Comparison of ENCODE assay signal across 22 cellular contexts in the genomic region with DNA sequence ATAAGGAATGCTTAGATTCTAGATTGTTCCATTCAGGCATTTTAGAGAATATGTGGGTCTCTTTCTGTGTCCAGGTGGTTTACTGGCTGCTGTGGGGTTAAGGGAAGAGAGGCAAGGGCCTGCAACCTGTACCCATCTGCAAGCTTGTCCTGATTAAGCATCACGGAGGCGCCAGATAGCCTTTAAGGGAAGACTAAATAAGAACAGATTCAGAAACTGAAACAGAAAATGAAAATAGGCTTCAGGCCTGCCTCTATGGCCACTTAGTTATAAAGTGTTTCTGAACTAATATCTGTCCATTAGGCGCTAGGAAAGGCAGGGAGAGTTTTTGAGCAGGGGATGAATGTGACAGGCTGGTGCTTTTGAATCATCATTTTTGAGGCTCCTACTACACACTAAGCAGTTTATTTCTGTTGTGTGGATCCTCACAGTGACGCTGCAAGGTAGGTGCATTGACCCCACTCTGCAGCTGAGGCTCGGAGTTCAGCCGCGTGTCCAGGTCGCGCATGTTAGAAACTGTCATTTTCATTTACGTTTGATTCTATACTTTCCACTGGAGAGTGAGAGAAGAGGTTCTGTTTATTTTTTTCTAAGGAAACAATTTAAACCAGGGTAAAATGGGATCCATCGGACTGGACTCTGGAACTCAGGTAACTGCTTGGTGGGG. TPM values are rescaled to one million over a fixed set of nuclear protein-coding genes. Genes with fewer than 3 reads are reported as not detected.
"Had no signal": no experiment of that assay in that cellular context is flagged by ENCODE, and none has a peak within 500 bp of the region (broad histone marks: within the 10 kb centered on the region; RNA-seq: fewer than 3 reads in every experiment).

No MANE protein-coding gene starts in this region.

- H3K9ac ChIP-seq: parathyroid adenoma had no signal

- H3K4me3 Mint-ChIP-seq: activated naive CD8-positive, alpha-beta T cell; activated T-cell treated with anti-CD3 and anti-CD28 coated beads, Interleukin-2, amount 50 U/mL, for 72 hours; naive thymus-derived CD4-positive, alpha-beta T cell; stimulated activated naive B cell treated with anti-CD40 and anti-IgM and Interleukin-4, amounts not matched to agents 10 μg/mL and 1 μg/mL and 100 μg/mL, for 72 hours had no signal

- H3K4me3 ChIP-seq: gastrocnemius medialis, heart left ventricle, thoracic aorta, upper lobe of right lung had no signal

- H3K36me3 Mint-ChIP-seq: activated naive CD8-positive, alpha-beta T cell; stimulated activated naive B cell treated with anti-CD40 and anti-IgM and Interleukin-4, amounts not matched to agents 10 μg/mL and 1 μg/mL and 100 μg/mL, for 72 hours had no signal

- H3K9me3 ChIP-seq: gastrocnemius medialis, heart left ventricle, thoracic aorta, upper lobe of right lung had no signal

- H3K4me1 ChIP-seq: gastrocnemius medialis, upper lobe of right lung had no signal

- H3K27ac Mint-ChIP-seq: activated naive CD8-positive, alpha-beta T cell; activated T-cell treated with anti-CD3 and anti-CD28 coated beads, Interleukin-2, amount 50 U/mL, for 72 hours; stimulated activated naive B cell treated with anti-CD40 and anti-IgM and Interleukin-4, amounts not matched to agents 10 μg/mL and 1 μg/mL and 100 μg/mL, for 72 hours had no signal

- H3K36me3 ChIP-seq: gastrocnemius medialis, thoracic aorta, upper lobe of right lung had no signal

- H3K79me2 ChIP-seq: parathyroid adenoma had no signal

- H3K27me3 ChIP-seq: heart left ventricle, upper lobe of right lung had no signal

- H3K4me1 Mint-ChIP-seq: stimulated activated naive B cell treated with anti-CD40 and anti-IgM and Interleukin-4, amounts not matched to agents 10 μg/mL and 1 μg/mL and 100 μg/mL, for 72 hours had no signal

- DNase-seq: activated CD4-positive, alpha-beta T cell treated with anti-CD3 and anti-CD28 coated beads, Interleukin-2, amount 50 U/mL, for 1 hour; activated effector memory CD4-positive, alpha-beta T cell treated with anti-CD3 and anti-CD28 coated beads, Interleukin-2, amount 50 U/mL, for 16 hours; activated T-cell treated with anti-CD3 and anti-CD28 coated beads, Interleukin-2, amount 50 U/mL, for 72 hours; cerebellar nuclear complex; cortex of kidney; gastrocnemius medialis; mesendoderm; naive thymus-derived CD4-positive, alpha-beta T cell; stimulated activated CD4-positive, alpha-beta T cell treated with anti-CD3 and anti-CD28 coated beads, Interleukin-4, amount 100 ng/mL, for 4 hours; stimulated activated naive B cell treated with anti-CD40 and anti-IgM and Interleukin-4, amounts not matched to agents 10 μg/mL and 1 μg/mL and 100 μg/mL, for 72 hours; T-helper 1 cell; T1000; upper lobe of right lung had no signal

- ATAC-seq: activated CD4-positive, CD25-positive, alpha-beta regulatory T cell treated with anti-CD3 and anti-CD28 coated beads, Interleukin-2, amount 50 U/mL, for 24 hours; activated T-cell treated with anti-CD3 and anti-CD28 coated beads, Interleukin-2, amount 50 U/mL, for 72 hours; gastrocnemius medialis; heart left ventricle; naive thymus-derived CD4-positive, alpha-beta T cell; sciatic nerve; stimulated activated naive B cell treated with anti-CD40 and anti-IgM and Interleukin-4, amounts not matched to agents 10 μg/mL and 1 μg/mL and 100 μg/mL, for 72 hours; upper lobe of right lung had no signal

- H2AFZ ChIP-seq: parathyroid adenoma had no signal

- FAIRE-seq: bronchial epithelial cell, endometrium had no signal

- H3K9me3 Mint-ChIP-seq: activated T-cell treated with anti-CD3 and anti-CD28 coated beads, Interleukin-2, amount 50 U/mL, for 72 hours; naive thymus-derived CD4-positive, alpha-beta T cell; stimulated activated naive B cell treated with anti-CD40 and anti-IgM and Interleukin-4, amounts not matched to agents 10 μg/mL and 1 μg/mL and 100 μg/mL, for 72 hours had no signal

- H3K27ac ChIP-seq: parathyroid adenoma, thoracic aorta, upper lobe of right lung had no signal

RNA-seq across cellular contexts. Expression of gene SLC6A12, which starts 47.4 kb away (rescaled TPM):
- total RNA-seq: bronchial epithelial cell, kidney epithelial cell had no signal
- polyA plus RNA-seq: naive thymus-derived CD4-positive, alpha-beta T cell had no signal
